Comparison of ENCODE assay signal across 1 cellular context in the genomic region with DNA sequence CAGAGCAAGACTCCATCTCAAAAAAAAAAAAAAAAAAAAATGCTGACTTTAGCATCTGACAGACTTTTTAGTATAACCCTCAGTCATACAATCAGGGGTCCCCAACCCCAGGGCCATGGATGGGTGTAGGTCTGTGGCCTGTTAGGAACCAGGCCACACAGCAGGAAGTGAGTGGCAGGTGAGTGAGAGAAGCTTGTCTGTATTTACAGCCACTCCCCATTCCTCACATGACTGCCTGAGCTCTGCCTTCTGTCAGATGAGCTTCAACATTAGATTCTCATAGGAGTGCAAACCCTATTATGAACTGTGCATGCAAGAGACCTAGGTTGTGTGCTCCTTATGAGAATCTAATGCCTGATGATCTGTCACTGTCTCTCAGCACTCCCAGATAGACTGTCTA.
TF ChIP-seq lines count a peak whose summit lies in the region.

No MANE protein-coding gene starts in this region.

TF ChIP-seq in SK-N-SH treated with all-trans-retinoic acid at 6 μM for 48 hours, 23 proteins besides CTCF, POLR2A, EP300 and RAD21 (continued from another document):
- TF ChIP-seq PATZ1 (CRISPR knock-in tag; IDR thresholded peaks at IDR 0.05; ENCODE audit: borderline replicate concordance) (no peak), PPARA (CRISPR knock-in tag; IDR thresholded peaks at IDR 0.05; ENCODE audit: borderline replicate concordance) (no peak), ZFP30 (CRISPR knock-in tag; IDR thresholded peaks at IDR 0.05) (no peak), ZNF8 (CRISPR knock-in tag; IDR thresholded peaks at IDR 0.05) (no peak), SNAI2 (CRISPR knock-in tag; IDR thresholded peaks at IDR 0.05) (no peak), ZFP3 (CRISPR knock-in tag; IDR thresholded peaks at IDR 0.05) (no peak), ZNF565 (CRISPR knock-in tag; conservative IDR thresholded peaks at IDR 0.05; ENCODE audit: low read depth) (no peak), ZC3H10 (CRISPR knock-in tag; IDR thresholded peaks at IDR 0.05) (no peak), BACH2 (CRISPR knock-in tag; IDR thresholded peaks at IDR 0.05; ENCODE audit: borderline replicate concordance) (no peak), CSDC2 (CRISPR knock-in tag; IDR thresholded peaks at IDR 0.05) (no peak)
